2 cellular contexts compared by ENCODE assay signal in the genomic region with DNA sequence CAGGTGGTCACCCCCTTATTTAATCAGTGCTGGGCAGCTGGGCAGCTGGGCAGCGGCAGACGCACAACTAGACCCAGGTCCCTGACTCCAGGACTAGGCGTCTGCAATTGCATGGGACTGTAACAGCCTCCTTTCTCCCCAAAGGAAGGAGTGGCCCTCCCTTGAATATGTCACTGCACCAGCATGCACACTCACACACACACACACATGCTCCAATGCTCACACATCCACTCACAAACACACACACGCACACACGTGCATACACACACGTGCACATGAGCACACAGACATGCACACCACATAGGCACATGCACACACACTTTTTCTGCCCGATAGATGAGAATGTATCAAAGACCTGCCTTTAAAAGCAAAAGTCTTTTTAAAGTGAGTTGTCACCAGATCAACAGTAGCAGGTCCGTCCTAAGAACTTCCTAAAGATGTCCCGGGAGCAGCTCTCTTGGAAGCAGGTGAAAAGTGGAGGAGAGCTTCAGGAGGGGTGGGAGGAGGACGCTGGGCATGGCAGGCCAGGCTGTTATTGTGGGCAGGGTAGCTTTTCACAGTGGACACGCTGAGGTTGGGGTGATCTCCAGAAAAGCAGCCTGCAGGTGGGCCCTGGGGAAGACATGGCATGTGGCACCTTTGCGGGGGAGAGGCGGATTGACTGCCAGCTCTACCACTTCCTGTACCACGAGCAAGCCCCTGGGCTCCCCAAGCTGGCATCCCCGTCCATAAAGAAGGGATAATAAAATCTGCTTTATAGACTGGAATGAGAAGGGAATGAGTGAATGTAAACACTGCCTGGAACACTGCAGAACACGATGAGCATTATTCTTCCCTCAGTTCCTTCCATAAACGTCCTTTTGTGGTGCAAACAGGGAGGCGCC.
TF ChIP-seq lines count a peak whose summit lies in the region.

No MANE protein-coding gene starts in this region.

TF ChIP-seq in HEK293, 187 proteins besides CTCF, POLR2A, EP300 and RAD21 (continued from another document):
- TF ChIP-seq, protein P1, sequence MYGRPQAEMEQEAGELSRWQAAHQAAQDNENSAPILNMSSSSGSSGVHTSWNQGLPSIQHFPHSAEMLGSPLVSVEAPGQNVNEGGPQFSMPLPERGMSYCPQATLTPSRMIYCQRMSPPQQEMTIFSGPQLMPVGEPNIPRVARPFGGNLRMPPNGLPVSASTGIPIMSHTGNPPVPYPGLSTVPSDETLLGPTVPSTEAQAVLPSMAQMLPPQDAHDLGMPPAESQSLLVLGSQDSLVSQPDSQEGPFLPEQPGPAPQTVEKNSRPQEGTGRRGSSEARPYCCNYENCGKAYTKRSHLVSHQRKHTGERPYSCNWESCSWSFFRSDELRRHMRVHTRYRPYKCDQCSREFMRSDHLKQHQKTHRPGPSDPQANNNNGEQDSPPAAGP (tag by site-specific recombination; IDR thresholded peaks at IDR 0.05): no peak
- TF ChIP-seq WT1 (tag by site-specific recombination; IDR thresholded peaks at IDR 0.05) (peak; percentile 33; the same call in 1 of the 2 replicates), MZF1 (tag by site-specific recombination; IDR thresholded peaks at IDR 0.05; ENCODE audit: borderline replicate concordance) (no peak), ZNF596 (tag by site-specific recombination; IDR thresholded peaks at IDR 0.05) (no peak), OSR2 (tag by site-specific recombination; IDR thresholded peaks at IDR 0.05) (peak; percentile 14; the same call in 1 of the 2 replicates), ZNF624 (tag by site-specific recombination; IDR thresholded peaks at IDR 0.05) (0 out of 2 replicates have a peak, but pooled peaks have one; percentile 45), KLF9 (tag by site-specific recombination; IDR thresholded peaks at IDR 0.05; ENCODE audit: low read depth) (0 out of 2 replicates have a peak, but pooled peaks have one; percentile 32)
- TF ChIP-seq, protein P2, sequence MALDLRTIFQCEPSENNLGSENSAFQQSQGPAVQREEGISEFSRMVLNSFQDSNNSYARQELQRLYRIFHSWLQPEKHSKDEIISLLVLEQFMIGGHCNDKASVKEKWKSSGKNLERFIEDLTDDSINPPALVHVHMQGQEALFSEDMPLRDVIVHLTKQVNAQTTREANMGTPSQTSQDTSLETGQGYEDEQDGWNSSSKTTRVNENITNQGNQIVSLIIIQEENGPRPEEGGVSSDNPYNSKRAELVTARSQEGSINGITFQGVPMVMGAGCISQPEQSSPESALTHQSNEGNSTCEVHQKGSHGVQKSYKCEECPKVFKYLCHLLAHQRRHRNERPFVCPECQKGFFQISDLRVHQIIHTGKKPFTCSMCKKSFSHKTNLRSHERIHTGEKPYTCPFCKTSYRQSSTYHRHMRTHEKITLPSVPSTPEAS (tag by site-specific recombination; IDR thresholded peaks at IDR 0.05): peak; percentile 90

TF ChIP-seq in WTC11, 78 proteins besides CTCF, POLR2A, EP300 and RAD21 (continued from another document):
- TF ChIP-seq ELF4 (CRISPR knock-in tag; IDR thresholded peaks at IDR 0.05; ENCODE audit: low read depth): no peak
- no peak for TF ChIP-seq GABPB1 (CRISPR knock-in tag; IDR thresholded peaks at IDR 0.05)
- no peak for TF ChIP-seq ZBTB21 (CRISPR knock-in tag; IDR thresholded peaks at IDR 0.05; ENCODE audit: borderline replicate concordance)
- TF ChIP-seq, protein P3, sequence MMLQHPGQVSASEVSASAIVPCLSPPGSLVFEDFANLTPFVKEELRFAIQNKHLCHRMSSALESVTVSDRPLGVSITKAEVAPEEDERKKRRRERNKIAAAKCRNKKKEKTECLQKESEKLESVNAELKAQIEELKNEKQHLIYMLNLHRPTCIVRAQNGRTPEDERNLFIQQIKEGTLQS (CRISPR knock-in tag; conservative IDR thresholded peaks at IDR 0.05): no peak
- TF ChIP-seq JAZF1 (CRISPR knock-in tag; IDR thresholded peaks at IDR 0.05): no peak
